Comparison of ENCODE assay signal across 1 cellular context in the genomic region with DNA sequence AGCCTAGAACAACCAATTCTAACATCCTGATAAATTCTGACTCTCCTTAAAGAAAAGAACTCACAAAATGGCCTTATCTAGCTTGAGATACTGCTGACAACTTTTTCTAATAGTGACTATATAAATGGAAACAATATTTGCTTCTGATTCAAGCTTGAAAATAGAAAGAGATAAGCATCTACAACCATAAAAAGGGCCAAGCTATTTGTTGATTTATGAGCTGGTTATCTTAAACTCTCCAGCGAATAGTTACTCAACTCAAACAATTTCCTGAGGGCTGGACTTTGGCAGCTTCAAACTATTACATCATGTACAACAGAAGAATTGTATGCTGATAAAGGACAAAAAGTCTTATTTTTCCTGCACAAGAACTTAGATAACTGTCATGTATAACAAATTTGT.
TF ChIP-seq lines count a peak whose summit lies in the region.

No MANE protein-coding gene starts in this region.

TF ChIP-seq in HepG2, 621 proteins besides CTCF, POLR2A, EP300 and RAD21 (continued from another document and continues in another):
- no peak for TF ChIP-seq ZNF318 (CRISPR knock-in tag; IDR thresholded peaks at IDR 0.05)
- no peak for TF ChIP-seq NR2F1 (CRISPR knock-in tag; IDR thresholded peaks at IDR 0.05)
- TF ChIP-seq ZNF543 (CRISPR knock-in tag; IDR thresholded peaks at IDR 0.05), result no peak
- TF ChIP-seq ZNF746 (CRISPR knock-in tag; IDR thresholded peaks at IDR 0.05), result no peak
- TF ChIP-seq KDM1A (CRISPR knock-in tag; IDR thresholded peaks at IDR 0.05), result no peak
- TF ChIP-seq CEBPG (CRISPR knock-in tag; IDR thresholded peaks at IDR 0.05), result peak; percentile 95
- TF ChIP-seq ZNF354B (CRISPR knock-in tag; IDR thresholded peaks at IDR 0.05), result no peak
- TF ChIP-seq, protein P1, sequence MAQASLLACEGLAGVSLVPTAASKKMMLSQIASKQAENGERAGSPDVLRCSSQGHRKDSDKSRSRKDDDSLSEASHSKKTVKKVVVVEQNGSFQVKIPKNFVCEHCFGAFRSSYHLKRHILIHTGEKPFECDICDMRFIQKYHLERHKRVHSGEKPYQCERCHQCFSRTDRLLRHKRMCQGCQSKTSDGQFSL (CRISPR knock-in tag; IDR thresholded peaks at IDR 0.05), result no peak
- no peak for TF ChIP-seq GTF2F1 (IDR thresholded peaks at IDR 0.05; ENCODE audit: low read length)
- no peak for TF ChIP-seq RAD51 (IDR thresholded peaks at IDR 0.05; ENCODE audit: borderline replicate concordance)
- 0 out of 2 replicates have a peak, but pooled peaks have one; percentile 29 for TF ChIP-seq PHF21A (CRISPR knock-in tag; IDR thresholded peaks at IDR 0.05)
- no peak for TF ChIP-seq NCOA1 (CRISPR knock-in tag; IDR thresholded peaks at IDR 0.05)
- no peak for TF ChIP-seq UBTF (CRISPR knock-in tag; IDR thresholded peaks at IDR 0.05)
- TF ChIP-seq NFE2L2 (IDR thresholded peaks at IDR 0.05; ENCODE audit: low read length), result no peak
- TF ChIP-seq RARA (CRISPR knock-in tag; IDR thresholded peaks at IDR 0.05), result peak; percentile 71
- TF ChIP-seq ZNF232 (CRISPR knock-in tag; IDR thresholded peaks at IDR 0.05; ENCODE audit: borderline replicate concordance), result no peak
- peak; percentile 80; the same call in 1 of the 2 replicates for TF ChIP-seq SOX13 (IDR thresholded peaks at IDR 0.05)
- peak in 1 of 2 experiments; percentile 96; a peak in 2 of 4 replicates for TF ChIP-seq SOX13 (CRISPR knock-in tag; conservative IDR thresholded peaks at IDR 0.05 in 1 of 2, IDR thresholded peaks at IDR 0.05 in 1 of 2)
- TF ChIP-seq XBP1 (CRISPR knock-in tag; IDR thresholded peaks at IDR 0.05), result no peak
- TF ChIP-seq ZNF646 (CRISPR knock-in tag; IDR thresholded peaks at IDR 0.05), result no peak
- no peak for TF ChIP-seq IKZF4 (CRISPR knock-in tag; IDR thresholded peaks at IDR 0.05; ENCODE audit: borderline replicate concordance, low read depth, not compliant biosample characterization)
- TF ChIP-seq ZNF292 (CRISPR knock-in tag; IDR thresholded peaks at IDR 0.05; ENCODE audit: borderline replicate concordance, low read depth), result no peak
- TF ChIP-seq ZNF441 (CRISPR knock-in tag; IDR thresholded peaks at IDR 0.05; ENCODE audit: borderline replicate concordance), result no peak
- no peak for TF ChIP-seq RFXANK (CRISPR knock-in tag; IDR thresholded peaks at IDR 0.05)
- TF ChIP-seq ZBTB7A (CRISPR knock-in tag; IDR thresholded peaks at IDR 0.05), result no peak
- TF ChIP-seq ZMYM4 (CRISPR knock-in tag; IDR thresholded peaks at IDR 0.05), result no peak
- no peak for TF ChIP-seq HDAC6 (IDR thresholded peaks at IDR 0.05; ENCODE audit: low read depth, low read length)
- no peak for TF ChIP-seq ZFP1 (CRISPR knock-in tag; IDR thresholded peaks at IDR 0.05)
- TF ChIP-seq ZNF609 (CRISPR knock-in tag; IDR thresholded peaks at IDR 0.05; ENCODE audit: borderline replicate concordance), result peak; percentile 95
- TF ChIP-seq ZNF816 (CRISPR knock-in tag; IDR thresholded peaks at IDR 0.05; ENCODE audit: borderline replicate concordance), result no peak
- no peak for TF ChIP-seq ESRRA (CRISPR knock-in tag; IDR thresholded peaks at IDR 0.05; ENCODE audit: low read depth)
- TF ChIP-seq BHLHE40 (IDR thresholded peaks at IDR 0.05; ENCODE audit: low read length), result no peak
- TF ChIP-seq HCFC1 (IDR thresholded peaks at IDR 0.05; ENCODE audit: low read depth, low read length), result no peak
- TF ChIP-seq BRCA1 (CRISPR knock-in tag; IDR thresholded peaks at IDR 0.05), result no peak
- TF ChIP-seq ZNF274 (CRISPR knock-in tag; IDR thresholded peaks at IDR 0.05), result no peak
- TF ChIP-seq YEATS4 (CRISPR knock-in tag; IDR thresholded peaks at IDR 0.05; ENCODE audit: borderline replicate concordance), result no peak
